In the genomic region with DNA sequence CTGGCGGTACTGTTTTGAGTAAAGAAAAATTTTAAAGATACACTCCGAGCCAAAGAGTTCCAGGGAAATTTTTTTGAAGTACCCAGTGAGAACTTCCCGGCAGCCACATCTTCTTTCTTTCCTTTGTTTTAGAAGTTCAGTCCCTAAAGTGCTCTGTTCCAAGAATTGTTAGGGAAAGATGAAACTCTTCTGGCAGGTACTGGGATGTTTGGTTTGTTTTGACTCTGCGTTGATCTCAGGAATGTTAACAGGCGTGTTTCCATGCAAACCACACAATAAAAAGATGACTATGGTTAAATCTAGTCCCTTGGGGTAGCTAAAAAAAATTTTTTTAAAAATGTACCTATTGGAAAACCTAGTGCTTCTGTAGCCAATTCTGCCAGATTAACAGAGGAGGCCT, we compare ENCODE assay signal across 18 cellular contexts.
DNase-seq lines count a peak whose midpoint lies in the region; ATAC-seq and TF ChIP-seq lines count a peak whose summit lies in the region.
"Had no signal": no experiment of that assay in that cellular context is flagged by ENCODE, and none has a peak within 500 bp of the region (broad histone marks: within the 10 kb centered on the region; RNA-seq: fewer than 3 reads in every experiment).

No MANE protein-coding gene starts in this region.

- 59% methylated on average over 5 of the region's 5 CpGs for WGBS in right cardiac atrium

- no peak overlapping the region for H3K27ac ChIP-seq in right cardiac atrium (ENCODE audit: low read length)

- no peak overlapping the region for H3K4me3 ChIP-seq in right cardiac atrium (ENCODE audit: low read length)
- no peak overlapping the region for H3K4me3 ChIP-seq in mucosa of descending colon
- H3K4me3 ChIP-seq: pancreas had no signal

- H3K36me3 ChIP-seq in mucosa of descending colon (ENCODE audit: low read depth) = no peaks in the 10 kb centered on the region
- H3K36me3 ChIP-seq: pancreas had no signal

- ATAC-seq in right cardiac atrium (peak; percentile 9 to 45), mucosa of descending colon (no peak), GM19035 (IDR thresholded peaks at IDR 0.05; ENCODE audit: unreplicated experiment) (no peak)

- H3K4me1 ChIP-seq in right cardiac atrium (ENCODE audit: control insufficient read depth, insufficient read depth, low read length) = no peaks in the 10 kb centered on the region
- no peaks in the 10 kb centered on the region for H3K4me1 ChIP-seq in mucosa of descending colon (ENCODE audit: low read depth)
- H3K4me1 ChIP-seq: pancreas had no signal

- no peak for TF ChIP-seq CTCF in mucosa of descending colon (IDR thresholded peaks at IDR 0.05)

- peak; percentile 68 for DNase-seq in GM03348 (ENCODE audit: low spot score)
- peak; percentile 18 for DNase-seq in dedifferentiated amniotic fluid mesenchymal stem cell (ENCODE audit: extremely low spot score)
- DNase-seq in right cardiac atrium = no peak
- peak; percentile 38 for DNase-seq in stromal cell of bone marrow (ENCODE audit: low read depth)
- no peak for DNase-seq in mucosa of descending colon
- no peak for DNase-seq in DMS53 (lab: John Stamatoyannopoulos, UW)
- no peak for DNase-seq in activated CD8-positive, alpha-beta memory T cell treated with anti-CD3 and anti-CD28 coated beads, Interleukin-2, amount 50 U/mL, for 4 hours
- DNase-seq: activated CD4-positive, CD25-positive, alpha-beta regulatory T cell treated with anti-CD3 and anti-CD28 coated beads, Interleukin-2, amount 50 U/mL, for 72 hours; activated naive CD4-positive, alpha-beta T cell; DMS153; endodermal cell; head of caudate nucleus; kidney; NCI-H1105; NK-92 treated with Interleukin-12 subunit alpha and Interleukin-12 subunit beta, amount 100 ng/mL, for 24 hours; pancreas; SIG-M5 had no signal

- H3K9me3 ChIP-seq in right cardiac atrium (ENCODE audit: control insufficient read depth, low read length) (no peaks in the 10 kb centered on the region), mucosa of descending colon (no peaks in the 10 kb centered on the region)
- H3K9me3 ChIP-seq: pancreas had no signal

- intact Hi-C loops in right cardiac atrium (cut with DNase I) (loop anchor here (5.0 to 10.0 kb wide), 3 partner anchors 167 to 231 kb away; partner anchors contain the start of gene PHYHIPL (in 2 of the 4)), mucosa of descending colon (cut with DNase I, micrococcal nuclease) (no loop called here)

- H3K27me3 ChIP-seq in right cardiac atrium (ENCODE audit: control insufficient read depth, insufficient read depth) = no peaks in the 10 kb centered on the region
- H3K27me3 ChIP-seq: pancreas had no signal

Comparison
In these comparisons a context has a peak if more than half of its experiments do, and no peak if none do; other contexts are left out.
1. DNase-seq: peak in GM03348 (single experiment), dedifferentiated amniotic fluid mesenchymal stem cell (single experiment) and stromal cell of bone marrow (single experiment); none in right cardiac atrium (0 of 3), mucosa of descending colon (0 of 3), DMS53 (single experiment) and activated CD8-positive, alpha-beta memory T cell treated with anti-CD3 and anti-CD28 coated beads, Interleukin-2, amount 50 U/mL, for 4 hours (single experiment).
2. ATAC-seq: peak in right cardiac atrium (2 of 2); none in mucosa of descending colon (single experiment) and GM19035 (single experiment).
3. intact Hi-C loops: an anchor here in right cardiac atrium (5.0 to 10.0 kb wide); none called in mucosa of descending colon.